ENCODE assay signal across 1 cellular context in the genomic region with DNA sequence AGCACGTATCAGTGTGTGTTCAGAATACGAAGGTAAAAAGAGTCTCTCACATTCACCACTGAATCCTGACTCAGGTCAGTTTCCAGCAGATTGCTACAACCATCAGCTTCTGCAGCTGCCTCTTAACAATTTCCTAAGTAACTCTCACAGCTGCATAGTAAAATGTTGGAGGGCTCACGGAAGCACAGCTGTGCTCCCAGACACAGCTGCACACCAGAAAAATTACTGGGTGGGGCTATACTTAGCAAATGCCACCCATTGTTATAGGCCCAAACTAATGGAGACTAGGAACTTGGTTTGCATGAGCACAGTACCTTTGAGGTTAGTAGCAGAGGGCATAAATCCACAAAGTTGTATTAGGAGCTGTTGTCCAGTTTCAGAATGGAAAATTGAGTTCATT.
TF ChIP-seq lines count a peak whose summit lies in the region.

No MANE protein-coding gene starts in this region.

TF ChIP-seq in H1, 55 proteins besides CTCF, POLR2A, EP300 and RAD21:
- TF ChIP-seq SIRT6 (IDR thresholded peaks at IDR 0.05; ENCODE audit: low read length) = no peak
